ENCODE assay signal across 4 cellular contexts in the genomic region with DNA sequence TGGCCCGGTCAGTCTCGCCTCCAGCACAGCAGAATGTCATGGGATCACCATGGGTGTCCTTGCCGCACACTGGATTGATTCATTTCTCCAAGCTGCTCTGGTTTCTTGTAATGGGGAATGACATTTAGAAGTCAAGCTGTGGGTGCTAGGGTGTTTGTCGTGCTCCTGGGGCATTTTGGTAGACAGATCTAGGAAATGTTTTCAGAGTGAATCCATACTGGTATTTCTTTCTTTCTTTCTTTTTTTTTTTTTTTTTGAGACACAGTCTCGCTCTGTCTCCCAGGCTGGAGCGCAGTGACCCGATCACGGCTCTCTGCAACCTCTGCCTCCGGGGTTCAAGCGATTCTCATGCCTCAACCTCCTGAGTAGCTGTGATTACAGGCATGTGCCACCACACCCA.
DNase-seq lines count a peak whose midpoint lies in the region; FAIRE-seq and TF ChIP-seq lines count a peak whose summit lies in the region.
"Not testable (repeated sequence)": the region's sequence is repeated elsewhere in the genome, so short reads cannot be mapped to it uniquely, and the experiment has no call there.

No MANE protein-coding gene starts in this region.

- in situ Hi-C loops in SK-MEL-5 (cut with HindIII; ENCODE audit: low pct_unique_long_range_greater_than_20kb, low sequenced_read_pairs) = not testable (repeated sequence)

- FAIRE-seq in kidney (lab: Jason Lieb, UNC) = not testable (repeated sequence)

- not testable (repeated sequence) for H3K9me3 Mint-ChIP-seq in nephron progenitor cell

- H3K4me1 Mint-ChIP-seq in nephron progenitor cell = not testable (repeated sequence)

- not testable (repeated sequence) for H3K27me3 Mint-ChIP-seq in nephron progenitor cell (ENCODE audit: low read depth, poor library complexity)

- H3K27ac ChIP-seq in kidney (ENCODE audit: low read depth in 2 of 2, low read length in 2 of 2) = not testable (repeated sequence)

- not testable (repeated sequence) for H3K36me3 Mint-ChIP-seq in nephron progenitor cell (ENCODE audit: low read depth)

- H3K4me1 ChIP-seq in kidney (ENCODE audit: control insufficient read depth in 1 of 2, insufficient read depth in 1 of 2, low read depth in 1 of 2, low read length in 2 of 2) = not testable (repeated sequence)

- not testable (repeated sequence) for H3K4me3 ChIP-seq in kidney (ENCODE audit: low read length in 2 of 2)

- peak overlapping the region; percentile 64 for H3K27ac Mint-ChIP-seq in nephron progenitor cell

- DNase-seq in SK-MEL-5 (ENCODE audit: low read depth, low spot score) (peak; percentile 84), foreskin melanocyte (peak; percentile 90), kidney (peak; percentile 12)
- DNase-seq in nephron progenitor cell = not testable (repeated sequence)

- not testable (repeated sequence) for H3K36me3 ChIP-seq in kidney (ENCODE audit: control insufficient read depth in 1 of 2, insufficient read depth in 2 of 2, low read length in 2 of 2)

- H3K4me3 Mint-ChIP-seq in nephron progenitor cell = not testable (repeated sequence)

- TF ChIP-seq CTCF in kidney (IDR thresholded peaks at IDR 0.05; ENCODE audit: borderline replicate concordance, extremely low read depth, insufficient read depth); nephron progenitor cell (IDR thresholded peaks at IDR 0.05): not testable (repeated sequence)

- H3K9me3 ChIP-seq in kidney (ENCODE audit: control insufficient read depth in 1 of 2, low read length in 2 of 2) = not testable (repeated sequence)

- intact Hi-C loops in kidney (cut with DNase I) = not testable (repeated sequence)

- not testable (repeated sequence) for H3K9ac ChIP-seq in kidney (ENCODE audit: low read length in 2 of 2)
